ENCODE assay signal across 35 cellular contexts in genomic region chr18:76080430-76080829, GRCh38.
"Had no signal": no experiment of that assay in that cellular context is flagged by ENCODE, and none has a peak within 500 bp of the region (broad histone marks: within the 10 kb centered on the region; RNA-seq: fewer than 3 reads in every experiment).

No MANE protein-coding gene starts in this region.

- DNase-seq: Karpas-422, Kasumi-1, MG63, MM.1S, MV-4-11, NCI-H1048, NCI-H1092, NCI-H1092 treated with DMSO at 0.1 percent for 48 hours, NCI-H1105, NCI-H1105 treated with DMSO at 0.1 percent for 48 hours, NCI-H1417, NCI-H1417 treated with DMSO at 0.1 percent for 48 hours, NCI-H1436, NCI-H1436 treated with DMSO at 0.1 percent for 48 hours, NCI-H146, NCI-H1694, NCI-H1694 treated with DMSO at 0.1 percent for 48 hours, NCI-H187, NCI-H187 treated with DMSO at 0.1 percent for 48 hours, NCI-H1930, NCI-H2029, NCI-H2029 treated with DMSO at 0.1 percent for 48 hours, NCI-H2081, NCI-H2081 treated with DMSO at 0.1 percent for 48 hours, NCI-H2107, NCI-H2171, NCI-H2171 treated with DMSO at 0.1 percent for 48 hours, NCI-H2227 treated with DMSO at 0.1 percent for 48 hours, NCI-H226, NCI-H345, NCI-H446, NCI-H446 treated with DMSO at 0.1 percent for 48 hours, NCI-H510A, NCI-H510A treated with DMSO at 0.1 percent for 48 hours, NCI-H524 had no signal

- H3K27me3 ChIP-seq: MG63 had no signal

- H3K4me3 ChIP-seq: MG63 had no signal

- H3K36me3 ChIP-seq: MG63 had no signal

- H3K9me3 ChIP-seq: MG63 had no signal
